Comparison of ENCODE assay signal across 23 cellular contexts in the genomic region with DNA sequence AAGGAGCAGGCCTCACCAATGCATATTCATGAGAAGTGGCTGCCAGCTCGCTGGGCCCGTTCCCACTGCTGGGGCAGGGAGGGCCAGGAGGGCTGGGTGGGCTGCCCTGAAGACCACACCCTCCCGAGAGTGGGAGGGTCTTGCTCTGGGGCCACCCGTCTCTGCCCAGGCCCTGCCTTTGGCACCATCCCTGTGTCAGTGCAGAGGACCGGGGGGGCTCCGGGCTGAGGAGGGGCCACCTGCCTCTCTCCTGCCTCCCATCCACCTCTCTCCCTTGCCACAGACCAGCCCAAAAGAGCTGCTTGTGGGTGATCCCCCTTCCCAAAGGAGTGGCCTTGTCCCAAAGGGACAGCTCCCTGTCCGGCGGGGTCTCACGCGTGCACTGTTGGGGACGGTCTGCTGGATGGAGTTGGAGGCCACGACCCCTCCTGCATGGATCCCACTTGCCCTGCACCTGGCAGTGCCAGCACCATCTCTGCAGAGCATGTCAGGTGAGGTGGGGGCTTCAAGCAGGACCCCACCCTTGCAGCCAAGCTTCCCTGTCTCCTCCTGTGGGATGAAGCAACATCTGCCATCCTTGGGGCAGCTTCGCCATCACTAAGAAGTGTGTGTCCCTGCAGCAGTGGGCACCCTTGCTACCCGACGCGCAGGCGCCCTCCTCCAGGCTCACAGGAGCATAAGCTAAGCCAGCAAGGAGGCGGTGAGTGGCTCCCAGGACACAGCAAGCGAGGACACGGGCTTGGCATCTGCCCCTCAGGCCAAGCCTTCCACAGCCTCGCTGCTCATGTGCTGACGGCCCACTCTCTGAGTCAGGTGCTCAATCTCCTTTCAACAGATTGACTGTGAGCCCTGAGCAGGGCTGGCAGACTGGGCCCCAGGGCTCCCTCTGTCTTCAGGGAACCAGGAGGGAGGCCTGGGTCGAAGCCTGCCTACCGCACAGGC.
A peak's percentile ranks its signal among the peaks of the same experiment; 100 is the strongest.
DNase-seq lines count a peak whose midpoint lies in the region; ATAC-seq and TF ChIP-seq lines count a peak whose summit lies in the region.
"Had no signal": no experiment of that assay in that cellular context is flagged by ENCODE, and none has a peak within 500 bp of the region (broad histone marks: within the 10 kb centered on the region; RNA-seq: fewer than 3 reads in every experiment).

No MANE protein-coding gene starts in this region.

- no peaks in the 10 kb centered on the region for H3K4me1 ChIP-seq in stomach
- H3K4me1 ChIP-seq: Peyer's patch, right lobe of liver, upper lobe of left lung had no signal

- no peak for TF ChIP-seq EP300 in stomach (IDR thresholded peaks at IDR 0.05)

- no peak for TF ChIP-seq CTCF in stomach (IDR thresholded peaks at IDR 0.05)

- peak; percentile 88 for ATAC-seq in left ventricle myocardium superior
- ATAC-seq: activated CD4-positive, CD25-positive, alpha-beta regulatory T cell treated with anti-CD3 and anti-CD28 coated beads, Interleukin-2, amount 50 U/mL, for 24 hours; natural killer cell; right lobe of liver; T-cell had no signal

- 79 to 85% (median 83%) methylated on average over 10 to 24 of the region's 24 CpGs for WGBS in stomach, 5 donors

- no peaks in the 10 kb centered on the region for H3K9me3 ChIP-seq in stomach
- H3K9me3 ChIP-seq: Peyer's patch, right lobe of liver, upper lobe of left lung had no signal

- H3K4me3 ChIP-seq in H7 (ENCODE audit: insufficient read depth, low read depth, low read length) (no peak overlapping the region), stomach (no peak overlapping the region)
- H3K4me3 ChIP-seq: dorsolateral prefrontal cortex, GM23248, Peyer's patch, right lobe of liver, upper lobe of left lung had no signal

- no peak for TF ChIP-seq POLR2A in stomach (IDR thresholded peaks at IDR 0.05)

- DNase-seq in H7: peak; percentile 74
- peak; percentile 40 for DNase-seq in cerebellum (ENCODE audit: low spot score)
- DNase-seq in left ventricle myocardium superior: peak; percentile 90
- DNase-seq in stomach: peak; percentile 23
- DNase-seq in NK-92 (lab: John Stamatoyannopoulos, UW; ENCODE audit: unreplicated experiment): no peak
- no peak for DNase-seq in amniotic stem cell (lab: John Stamatoyannopoulos, UW)
- DNase-seq in substantia nigra (lab: John Stamatoyannopoulos, UW): no peak
- DNase-seq: activated CD8-positive, alpha-beta memory T cell treated with anti-CD3 and anti-CD28 coated beads for 24 hours; activated gamma-delta T cell treated with Interleukin-2 at 50 U/mL for 16 hours; DMS79; GM23248; natural killer cell; NCI-H1092 treated with DMSO at 0.1 percent for 48 hours; NCI-H187 treated with DMSO at 0.1 percent for 48 hours; NCI-H2227 treated with DMSO at 0.1 percent for 48 hours; NCI-H526 treated with DMSO at 0.1 percent for 48 hours; Peyer's patch; right lobe of liver; stimulated activated CD4-positive, alpha-beta T cell treated with anti-CD3 and anti-CD28 coated beads, Interleukin-2, amount 100 ng/mL, for 48 hours; T-cell; upper lobe of left lung had no signal

- H3K27me3 ChIP-seq in H7 (ENCODE audit: control insufficient read depth, insufficient read depth, low read length): no peaks in the 10 kb centered on the region
- no peaks in the 10 kb centered on the region for H3K27me3 ChIP-seq in stomach
- H3K27me3 ChIP-seq: dorsolateral prefrontal cortex, Peyer's patch, right lobe of liver, upper lobe of left lung had no signal

- intact Hi-C loops in left ventricle myocardium superior (cut with micrococcal nuclease) (no loop called here), stomach (cut with DNase I; ENCODE audit: low total_unique reads) (no loop called here)

- H3K36me3 ChIP-seq in H7 (replicated peaks; ENCODE audit: control insufficient read depth, insufficient read depth, low read length): no peaks in the 10 kb centered on the region
- no peaks in the 10 kb centered on the region for H3K36me3 ChIP-seq in stomach
- H3K36me3 ChIP-seq: Peyer's patch, right lobe of liver, upper lobe of left lung had no signal

- H3K27ac ChIP-seq in stomach (no peak overlapping the region), substantia nigra (ENCODE audit: low read depth, low read length, poor library complexity, severe bottlenecking) (no peak overlapping the region)
- H3K27ac ChIP-seq: dorsolateral prefrontal cortex, GM23248, Peyer's patch, right lobe of liver, upper lobe of left lung had no signal

Comparison
In these comparisons a context has a peak if more than half of its experiments do, and no peak if none do; other contexts are left out.
1. DNase-seq: peak in H7 (single experiment), cerebellum (single experiment), left ventricle myocardium superior (single experiment) and stomach (single experiment); none in NK-92 (single experiment), amniotic stem cell (single experiment) and substantia nigra (0 of 49).